ENCODE assay signal across 16 cellular contexts in the genomic region with DNA sequence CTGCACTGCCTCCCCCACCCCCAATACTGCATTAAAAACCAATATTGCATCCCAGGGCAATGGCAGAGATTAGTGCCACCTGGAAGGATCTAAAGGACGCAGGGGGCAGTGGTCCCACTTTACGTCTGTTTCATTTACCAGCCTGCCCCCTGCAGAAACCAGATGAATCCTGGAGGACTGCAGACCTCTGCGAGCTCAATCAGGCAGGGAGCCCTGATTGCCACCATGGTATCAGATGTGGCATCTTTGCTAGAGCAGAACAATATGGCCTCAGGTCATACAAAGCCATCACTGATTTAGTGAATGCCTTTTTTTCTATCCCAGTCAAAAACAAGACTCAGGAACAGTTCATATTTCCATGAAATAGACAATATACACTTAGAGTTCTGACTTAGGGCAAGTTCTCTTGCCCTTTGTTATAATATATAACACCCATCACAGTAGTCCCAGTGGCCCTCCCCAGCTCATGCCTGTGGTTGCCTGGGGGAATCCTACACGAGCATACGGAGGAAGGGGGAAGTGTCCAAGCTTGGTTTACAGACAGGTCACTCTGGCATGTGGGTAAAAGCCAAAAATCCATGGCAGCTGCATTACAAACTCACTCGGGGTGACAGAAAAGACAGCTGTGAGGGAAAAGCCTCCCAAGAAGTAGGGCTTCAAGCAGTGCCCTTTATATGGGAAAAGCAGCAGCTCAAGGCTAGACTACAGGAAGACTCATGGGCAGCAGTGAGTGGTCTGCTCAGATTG.
DNase-seq lines count a peak whose midpoint lies in the region; ATAC-seq and TF ChIP-seq lines count a peak whose summit lies in the region.
"Had no signal": no experiment of that assay in that cellular context is flagged by ENCODE, and none has a peak within 500 bp of the region (broad histone marks: within the 10 kb centered on the region; RNA-seq: fewer than 3 reads in every experiment).

No MANE protein-coding gene starts in this region.

- no TSS peak for BruUV-seq in IMR-90 (replicated peaks; lab: Mats Ljungman, UMichigan)

- TF ChIP-seq EP300 in SK-N-SH (IDR thresholded peaks at IDR 0.05; ENCODE audit: borderline replicate concordance in 1 of 2, low read depth in 1 of 2, low read length in 1 of 2): peak in 1 of 2 experiments; percentile 91; a peak in 2 of 4 replicates

- CTCF ChIA-PET in IMR-90 (lab: Yijun Ruan, JAX) (no interaction called here), SK-N-SH (lab: Yijun Ruan, JAX) (interaction anchor here (0.6 to 7.2 kb wide), 9 partner anchors 13 to 242 kb away, joined by 3 to 29 read pairs (median 3); no protein-coding TSS in a partner anchor)

- in situ Hi-C loops in IMR-90 (cut with MboI; ENCODE audit: low sequenced_read_pairs) (no loop called here), GM13977 (cut with MboI; ENCODE audit: low pct_unique_long_range_greater_than_20kb, low sequenced_read_pairs, unreplicated experiment) (no loop called here)

- H3K9me3 Mint-ChIP-seq in nephron: peaks cover 3% of the 10 kb centered on the region
- H3K9me3 Mint-ChIP-seq: CD14-positive monocyte; CD8-positive, alpha-beta memory T cell; GM23338 had no signal

- POLR2A ChIA-PET in IMR-90 (lab: Charles Lee; ENCODE audit: unreplicated experiment): no interaction called here
- POLR2A ChIA-PET in SK-N-SH (lab: Yijun Ruan, JAX): interaction anchor here (1.0 kb wide), 1 partner anchor 25 kb away, joined by 4 read pairs; no protein-coding TSS in a partner anchor

- peaks cover 6% of the 10 kb centered on the region for H3K9me3 ChIP-seq in IMR-90 (ENCODE audit: control insufficient read depth, insufficient read depth, low read length)
- H3K9me3 ChIP-seq in SK-N-SH: no peaks in the 10 kb centered on the region
- H3K9me3 ChIP-seq: A549, Caco-2 had no signal

- no peaks in the 10 kb centered on the region for H3K9me2 ChIP-seq in SK-N-SH

- peak overlapping the region; percentile 62 to 80 (median 70) for H3K27ac Mint-ChIP-seq in nephron
- H3K27ac Mint-ChIP-seq: CD14-positive monocyte, GM23338 had no signal

- H3F3A ChIP-seq in SK-N-SH (replicated peaks; ENCODE audit: insufficient read depth): no peaks in the 10 kb centered on the region

- H2BK20ac ChIP-seq in IMR-90 (ENCODE audit: low read depth, low read length): no peak overlapping the region; the same call in 1 of the 2 replicates

- H3K4ac ChIP-seq in IMR-90 (ENCODE audit: low read depth, low read length): peak overlapping the region; percentile 35; the same call in 1 of the 2 replicates

- no peak overlapping the region for H2BK120ac ChIP-seq in IMR-90 (ENCODE audit: low read depth, low read length)

- no peak overlapping the region for H4K5ac ChIP-seq in IMR-90 (ENCODE audit: low read depth, low read length)

- H2AFZ ChIP-seq in IMR-90 (replicated peaks; ENCODE audit: low read length, poor library complexity) (no peak overlapping the region), SK-N-SH (ENCODE audit: low read depth) (no peak overlapping the region)
- H2AFZ ChIP-seq: GM23338 had no signal

- no peaks in the 10 kb centered on the region for H3K27me3 ChIP-seq in IMR-90 (ENCODE audit: control insufficient read depth, insufficient read depth, low read length)
- no peaks in the 10 kb centered on the region for H3K27me3 ChIP-seq in SK-N-SH (ENCODE audit: insufficient read depth)

- H3K27ac ChIP-seq in IMR-90 (ENCODE audit: insufficient read depth, low read length) (no peak overlapping the region), SK-N-SH (ENCODE audit: low read depth in 2 of 2, low read length in 1 of 2) (peak overlapping the region in 1 of 2 experiments; percentile 60; a peak in 2 of 4 replicates)
- H3K27ac ChIP-seq: A549, HL-60 had no signal

- H4K8ac ChIP-seq in IMR-90 (ENCODE audit: low read depth in 2 of 2, low read length in 2 of 2): no peak overlapping the region

- peaks cover 62% of the 10 kb centered on the region for H3K4me1 Mint-ChIP-seq in nephron
- H3K4me1 Mint-ChIP-seq: CD14-positive monocyte had no signal

- H2AK5ac ChIP-seq in IMR-90 (ENCODE audit: low read depth, low read length): no peak overlapping the region

- H2AK9ac ChIP-seq in IMR-90 (replicated peaks; ENCODE audit: low read depth, low read length, poor library complexity): no peak overlapping the region

- H3K79me1 ChIP-seq in IMR-90 (ENCODE audit: low read depth in 1 of 2, low read length in 2 of 2): peaks cover 62 to 80% of the 10 kb centered on the region in 2 experiments

- H3K14ac ChIP-seq in IMR-90 (replicated peaks; ENCODE audit: low read depth, low read length): no peak overlapping the region

- peaks cover 19% of the 10 kb centered on the region for H3K36me3 Mint-ChIP-seq in nephron (ENCODE audit: low read depth)

- no peak for DNase-seq in IMR-90
- DNase-seq in SK-N-SH: peak; percentile 60
- DNase-seq in GM13977 (ENCODE audit: low spot score): no peak
- DNase-seq: Caco-2; CD8-positive, alpha-beta memory T cell; DND-41; H7 had no signal

- peaks cover 4% of the 10 kb centered on the region; the same call in 1 of the 2 replicates for H4K20me1 ChIP-seq in IMR-90 (ENCODE audit: insufficient read depth, low read length)
- H4K20me1 ChIP-seq in SK-N-SH (ENCODE audit: insufficient read depth): peaks cover 10% of the 10 kb centered on the region; the same call in 1 of the 2 replicates

- dilution Hi-C loops in IMR-90 (cut with HindIII; ENCODE audit: low sequenced_read_pairs, unreplicated experiment): no loop called here

- H3K18ac ChIP-seq in IMR-90 (ENCODE audit: low read depth, low read length): no peak overlapping the region

- TF ChIP-seq POLR2A in IMR-90 (IDR thresholded peaks at IDR 0.05; ENCODE audit: low read depth, low read length): no peak

- H3K36me3 ChIP-seq in IMR-90 (ENCODE audit: control insufficient read depth, insufficient read depth, low read length) (peaks cover 4% of the 10 kb centered on the region; the same call in 1 of the 2 replicates), SK-N-SH (replicated peaks in 1 of 2; ENCODE audit: control insufficient read depth in 1 of 2, insufficient read depth in 2 of 2, low read length in 1 of 2) (peaks cover 0 to 2% of the 10 kb centered on the region in 2 experiments)

- no peak overlapping the region for H3K23ac ChIP-seq in IMR-90 (ENCODE audit: low read depth, low read length)

- H3K4me3 ChIP-seq in IMR-90 (ENCODE audit: insufficient read depth, low read depth, low read length) (no peak overlapping the region), SK-N-SH (ENCODE audit: low read depth in 2 of 2, low read length in 1 of 2) (no peak overlapping the region)
- H3K4me3 ChIP-seq: A549, GM12878, GM23338, K562 had no signal

- H3K9ac ChIP-seq in IMR-90 (ENCODE audit: low read depth, low read length) (no peak overlapping the region), SK-N-SH (no peak overlapping the region)

- peaks cover 8% of the 10 kb centered on the region for H3K4me1 ChIP-seq in IMR-90 (ENCODE audit: control insufficient read depth, insufficient read depth, low read length)
- H3K4me1 ChIP-seq in SK-N-SH (ENCODE audit: control insufficient read depth in 1 of 2, insufficient read depth in 2 of 2, low read depth in 1 of 2, low read length in 1 of 2): peaks cover 0 to 48% of the 10 kb centered on the region in 2 experiments; a peak in 2 of 4 replicates
- H3K4me1 ChIP-seq: Caco-2 had no signal

- 83% methylated on average over 4 of the region's 6 CpGs; no CpG with 5 or more reads in 1 of the 2 experiments for WGBS in IMR-90 (ENCODE audit: extremely low coverage in 2 of 2, insufficient read length in 1 of 2), 2 experiments
- 59% methylated on average over 4 of the region's 6 CpGs for WGBS in SK-N-SH (ENCODE audit: low lambda C conversion rate)

- peaks cover 6% of the 10 kb centered on the region for H3K27me3 Mint-ChIP-seq in nephron (ENCODE audit: low read depth)
- H3K27me3 Mint-ChIP-seq: CD8-positive, alpha-beta memory T cell had no signal

- no peak for TF ChIP-seq CTCF in IMR-90 (conservative IDR thresholded peaks at IDR 0.05; ENCODE audit: low read depth, low read length)
- TF ChIP-seq CTCF in SK-N-SH (IDR thresholded peaks at IDR 0.05): no peak
- TF ChIP-seq CTCF in nephron (IDR thresholded peaks at IDR 0.05; ENCODE audit: unreplicated experiment in 3 of 3): no peak
- no peak for TF ChIP-seq CTCF in GM13977 (IDR thresholded peaks at IDR 0.05; ENCODE audit: extremely low read depth, insufficient read depth, missing control alignments)

- intact Hi-C loops in IMR-90 (cut with micrococcal nuclease): no loop called here

- no peak overlapping the region for H2BK5ac ChIP-seq in IMR-90 (ENCODE audit: low read depth, low read length, poor library complexity, severe bottlenecking)

- H3K56ac ChIP-seq in IMR-90 (ENCODE audit: extremely low read depth, insufficient read depth, low read length): no peak overlapping the region

- no peak overlapping the region for H3K4me3 Mint-ChIP-seq in nephron
- H3K4me3 Mint-ChIP-seq: CD14-positive monocyte; CD8-positive, alpha-beta memory T cell; GM23338 had no signal

- peaks cover 3% of the 10 kb centered on the region for H3K9me1 ChIP-seq in IMR-90 (ENCODE audit: insufficient read depth, low read length)

- ATAC-seq in IMR-90 (ENCODE audit: low read depth) (no peak), HG03045 (IDR thresholded peaks at IDR 0.05; ENCODE audit: unreplicated experiment) (no peak), GM21526 (IDR thresholded peaks at IDR 0.05; ENCODE audit: low FRiP score, unreplicated experiment) (no peak)
- ATAC-seq: GM12878, K562 had no signal

- H3K79me2 ChIP-seq in SK-N-SH (ENCODE audit: insufficient read depth): no peaks in the 10 kb centered on the region; the same call in none of the 2 replicates

- no peak overlapping the region for H2BK15ac ChIP-seq in IMR-90 (ENCODE audit: low read depth, low read length)

- H4K91ac ChIP-seq in IMR-90 (ENCODE audit: insufficient read depth, low read depth, low read length): no peak overlapping the region

- H3K4me2 ChIP-seq in IMR-90 (ENCODE audit: low read depth, low read length): no peak overlapping the region
- H3K4me2 ChIP-seq in SK-N-SH: no peak overlapping the region
- H3K4me2 ChIP-seq: A549, GM23338 had no signal

- TF ChIP-seq RAD21 in IMR-90 (IDR thresholded peaks at IDR 0.05; ENCODE audit: low read length) (no peak), SK-N-SH (IDR thresholded peaks at IDR 0.05; ENCODE audit: low read length) (peak; percentile 52)

TF ChIP-seq in IMR-90, 13 proteins besides CTCF, POLR2A, EP300 and RAD21 (continues in another document):
- TF ChIP-seq FOS (IDR thresholded peaks at IDR 0.05; ENCODE audit: low read depth, low read length) (no peak), CHD1 (IDR thresholded peaks at IDR 0.05; ENCODE audit: low read depth, low read length) (no peak), MXI1 (IDR thresholded peaks at IDR 0.05; ENCODE audit: borderline replicate concordance, low read depth, low read length) (no peak), SMC3 (IDR thresholded peaks at IDR 0.05; ENCODE audit: low read depth, low read length) (no peak), MAZ (IDR thresholded peaks at IDR 0.05; ENCODE audit: borderline replicate concordance, low read depth, low read length) (no peak)
